23 cellular contexts compared by ENCODE assay signal in the genomic region with DNA sequence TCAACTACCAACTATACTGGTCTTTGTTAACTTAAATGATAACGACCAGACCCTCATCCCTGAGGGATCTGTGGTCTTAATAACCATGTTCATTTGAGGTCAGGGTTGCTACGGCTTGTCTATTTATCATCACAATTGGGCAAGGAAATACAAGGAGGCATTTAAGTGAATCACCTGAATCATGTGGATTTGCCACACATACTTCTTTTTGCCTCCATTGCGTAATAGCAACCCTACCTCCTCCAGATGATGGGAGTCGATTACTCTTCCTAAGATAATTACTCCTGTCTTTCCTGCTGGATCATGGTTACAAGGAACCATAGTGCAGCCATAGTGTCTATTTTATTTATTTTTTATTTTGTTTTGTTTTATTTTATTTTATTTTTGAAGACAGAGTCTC.
"Had no signal": no experiment of that assay in that cellular context is flagged by ENCODE, and none has a peak within 500 bp of the region (broad histone marks: within the 10 kb centered on the region; RNA-seq: fewer than 3 reads in every experiment).

No MANE protein-coding gene starts in this region.

- H3K9me3 ChIP-seq: colonic mucosa, lower lobe of right lung, upper lobe of right lung had no signal

- H3K36me3 ChIP-seq: colonic mucosa, lower lobe of right lung, upper lobe of right lung had no signal

- H3K4me1 ChIP-seq: colonic mucosa, lower lobe of right lung, upper lobe of right lung had no signal

- H3K4me3 Mint-ChIP-seq: activated T-cell treated with anti-CD3 and anti-CD28 coated beads, Interleukin-2, amount 50 U/mL, for 24 hours; activated T-helper 17 cell treated with anti-CD3 and anti-CD28 coated beads, Interleukin-2, amount 50 U/mL, for 72 hours; effector memory CD8-positive, alpha-beta T cell; naive B cell; WTC11 had no signal

- H3K27ac Mint-ChIP-seq: activated naive CD4-positive, alpha-beta T cell treated with anti-CD3 and anti-CD28 coated beads, Interleukin-2, amount 50 U/mL, for 72 hours; activated T-cell treated with anti-CD3 and anti-CD28 coated beads, Interleukin-2, amount 50 U/mL, for 24 hours; activated T-helper 17 cell treated with anti-CD3 and anti-CD28 coated beads, Interleukin-2, amount 50 U/mL, for 72 hours; effector memory CD8-positive, alpha-beta T cell; naive B cell; progenitor cell of endocrine pancreas; WTC11 had no signal

- H3K9me3 Mint-ChIP-seq: activated naive CD4-positive, alpha-beta T cell treated with anti-CD3 and anti-CD28 coated beads, Interleukin-2, amount 50 U/mL, for 72 hours; activated T-cell treated with anti-CD3 and anti-CD28 coated beads, Interleukin-2, amount 50 U/mL, for 24 hours; activated T-helper 17 cell treated with anti-CD3 and anti-CD28 coated beads, Interleukin-2, amount 50 U/mL, for 72 hours; effector memory CD8-positive, alpha-beta T cell; naive B cell; WTC11 had no signal

- DNase-seq: activated CD4-positive, alpha-beta T cell treated with anti-CD3 and anti-CD28 coated beads, Interleukin-2, amount 50 U/mL, for 4 hours; activated CD8-positive, alpha-beta memory T cell treated with anti-CD3 and anti-CD28 coated beads for 24 hours; activated CD8-positive, alpha-beta memory T cell treated with anti-CD3 and anti-CD28 coated beads, Interleukin-2, amount 50 U/mL, for 4 hours; activated T-cell treated with anti-CD3 and anti-CD28 coated beads, Interleukin-2, amount 50 U/mL, for 24 hours; colonic mucosa; dorsolateral prefrontal cortex; effector memory CD8-positive, alpha-beta T cell; foreskin fibroblast; lower lobe of right lung; naive B cell; nucleus accumbens; stimulated activated CD4-positive, alpha-beta T cell treated with anti-CD3 and anti-CD28 coated beads, Interleukin-4, amount 100 ng/mL, for 24 hours; stimulated activated naive CD4-positive, alpha-beta T cell treated with Interleukin-2 at 50 U/mL for 16 hours; T-helper 1 cell; T-helper 9 cell; upper lobe of right lung had no signal

- ATAC-seq: activated naive CD4-positive, alpha-beta T cell treated with anti-CD3 and anti-CD28 coated beads, Interleukin-2, amount 50 U/mL, for 72 hours; activated T-helper 17 cell treated with anti-CD3 and anti-CD28 coated beads, Interleukin-2, amount 50 U/mL, for 72 hours; effector memory CD8-positive, alpha-beta T cell; left lobe of liver; lower lobe of right lung; upper lobe of right lung; WTC11 had no signal

- H3K27ac ChIP-seq: colonic mucosa, dorsolateral prefrontal cortex, lower lobe of right lung, upper lobe of right lung had no signal

- H3K27me3 Mint-ChIP-seq: activated T-cell treated with anti-CD3 and anti-CD28 coated beads, Interleukin-2, amount 50 U/mL, for 24 hours; activated T-helper 17 cell treated with anti-CD3 and anti-CD28 coated beads, Interleukin-2, amount 50 U/mL, for 72 hours; effector memory CD8-positive, alpha-beta T cell; naive B cell; progenitor cell of endocrine pancreas had no signal

- H3K4me3 ChIP-seq: colonic mucosa, dorsolateral prefrontal cortex, lower lobe of right lung, upper lobe of right lung had no signal

- FAIRE-seq: astrocyte, endothelial cell of umbilical vein had no signal

- H3K27me3 ChIP-seq: colonic mucosa, dorsolateral prefrontal cortex, upper lobe of right lung had no signal

- H3K4me1 Mint-ChIP-seq: activated T-helper 17 cell treated with anti-CD3 and anti-CD28 coated beads, Interleukin-2, amount 50 U/mL, for 72 hours had no signal
